Comparison of ENCODE assay signal across 19 cellular contexts in the genomic region with DNA sequence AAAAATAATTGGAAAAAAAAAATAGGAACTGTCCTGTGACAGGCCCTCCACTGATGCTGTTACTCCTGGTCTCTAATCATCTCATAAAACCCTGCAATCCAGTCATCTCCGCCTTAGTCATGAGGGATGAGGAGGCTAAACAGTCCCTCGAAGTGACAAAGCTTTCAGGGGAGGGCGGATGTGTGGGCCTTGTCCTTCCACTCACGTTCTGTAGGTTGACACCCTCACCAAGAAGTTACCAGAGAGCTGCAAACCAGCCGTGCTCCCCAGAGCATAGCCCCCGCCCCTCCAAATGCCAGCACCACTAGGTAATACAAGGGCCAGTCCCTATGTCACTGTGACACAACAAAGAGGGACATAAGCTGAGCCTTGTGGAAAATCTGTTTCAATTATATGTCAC. TPM values are rescaled to one million over a fixed set of nuclear protein-coding genes. Genes with fewer than 3 reads are reported as not detected.
"Had no signal": no experiment of that assay in that cellular context is flagged by ENCODE, and none has a peak within 500 bp of the region (broad histone marks: within the 10 kb centered on the region; RNA-seq: fewer than 3 reads in every experiment).

No MANE protein-coding gene starts in this region.

- H3K27ac ChIP-seq: brain microvascular endothelial cell, foreskin keratinocyte, prostate gland, right atrium auricular region, thoracic aorta, upper lobe of right lung had no signal

- H3K36me3 ChIP-seq: brain microvascular endothelial cell, prostate gland, right atrium auricular region, thoracic aorta, upper lobe of right lung had no signal

- H3K4me1 ChIP-seq: foreskin keratinocyte, prostate gland had no signal

- H3K9me3 ChIP-seq: prostate gland, right atrium auricular region, thoracic aorta, upper lobe of right lung had no signal

- ATAC-seq: activated CD8-positive, alpha-beta T cell treated with anti-CD3 and anti-CD28 coated beads for 36 hours; activated T-helper 17 cell treated with anti-CD3 and anti-CD28 coated beads, Interleukin-2, amount 50 U/mL, for 72 hours; foreskin keratinocyte; left ventricle myocardium superior; stimulated activated naive CD8-positive, alpha-beta T cell treated with anti-CD3 and anti-CD28 coated beads, Interleukin-15, amount 100 ng/mL, for 72 hours; T-cell; upper lobe of right lung had no signal

- H3K4me3 ChIP-seq: prostate gland, right atrium auricular region, thoracic aorta, upper lobe of right lung had no signal

- DNase-seq: activated B cell treated with CpG ODN at 0.5 μM for 24 hours; activated CD4-positive, alpha-beta T cell treated with anti-CD3 and anti-CD28 coated beads for 4 hours; activated CD8-positive, alpha-beta T cell treated with anti-CD3 and anti-CD28 coated beads for 36 hours; activated naive CD4-positive, alpha-beta T cell; activated naive CD8-positive, alpha-beta T cell treated with anti-CD3 and anti-CD28 coated beads, Interleukin-2, amount 10 ng/mL, durations not matched to agents 7 days and 5 days; activated T-cell treated with anti-CD3 and anti-CD28 coated beads, Interleukin-2, amount 50 U/mL, for 1 hour; amygdala; brain microvascular endothelial cell; effector memory CD4-positive, alpha-beta T cell; foreskin keratinocyte; left ventricle myocardium superior; naive B cell; stimulated activated naive CD8-positive, alpha-beta T cell treated with anti-CD3 and anti-CD28 coated beads, Interleukin-15, amount 100 ng/mL, for 72 hours; T-cell; upper lobe of right lung had no signal

RNA-seq across cellular contexts. Expression of a gene that starts 11.9 kb away (rescaled TPM):
- total RNA-seq: activated B cell treated with CpG ODN at 0.5 μM for 24 hours; activated CD8-positive, alpha-beta T cell treated with anti-CD3 and anti-CD28 coated beads for 36 hours; activated naive CD8-positive, alpha-beta T cell treated with anti-CD3 and anti-CD28 coated beads, Interleukin-2, amount 10 ng/mL, durations not matched to agents 7 days and 5 days; activated T-helper 17 cell treated with anti-CD3 and anti-CD28 coated beads, Interleukin-2, amount 50 U/mL, for 72 hours had no signal
